ENCODE assay signal across 12 cellular contexts in genomic region chr17:80647746-80648145, GRCh38.
DNase-seq lines count a peak whose midpoint lies in the region; ATAC-seq and TF ChIP-seq lines count a peak whose summit lies in the region.
"Had no signal": no experiment of that assay in that cellular context is flagged by ENCODE, and none has a peak within 500 bp of the region (broad histone marks: within the 10 kb centered on the region; RNA-seq: fewer than 3 reads in every experiment).

No MANE protein-coding gene starts in this region.

- peaks cover 88% of the 10 kb centered on the region for H4K20me1 ChIP-seq in BLaER1

- H3K27me3 ChIP-seq in BLaER1 (no peaks in the 10 kb centered on the region), WERI-Rb-1 (ENCODE audit: insufficient read depth, low read depth, severe bottlenecking) (no peaks in the 10 kb centered on the region)
- H3K27me3 ChIP-seq: heart right ventricle, vagina had no signal

- no peak overlapping the region for H3K9ac ChIP-seq in BLaER1

- H3K4me2 ChIP-seq in BLaER1 = peak overlapping the region; percentile 33

- H3K36me3 ChIP-seq in BLaER1 (peaks cover 44% of the 10 kb centered on the region), WERI-Rb-1 (peaks cover 16% of the 10 kb centered on the region)
- H3K36me3 ChIP-seq: vagina had no signal

- H3K36me3 Mint-ChIP-seq in activated naive CD8-positive, alpha-beta T cell treated with anti-CD3 and anti-CD28 coated beads, Interleukin-2, amount 10 ng/mL, durations not matched to agents 7 days and 5 days = peaks cover 42% of the 10 kb centered on the region

- TF ChIP-seq CTCF in HFF-Myc (IDR thresholded peaks at IDR 0.05; ENCODE audit: low read depth, low read length, missing control alignments) (no peak), WERI-Rb-1 (IDR thresholded peaks at IDR 0.05; ENCODE audit: low read depth, low read length) (no peak)

- peaks cover 47% of the 10 kb centered on the region for H3K4me1 Mint-ChIP-seq in activated naive CD8-positive, alpha-beta T cell treated with anti-CD3 and anti-CD28 coated beads, Interleukin-2, amount 10 ng/mL, durations not matched to agents 7 days and 5 days

- DNase-seq in HFF-Myc (ENCODE audit: extremely low read depth, low read depth) (peak; percentile 59), myocyte (ENCODE audit: low read depth) (peak; percentile 91), NCI-H510A treated with DMSO at 0.1 percent for 48 hours (lab: John Stamatoyannopoulos, UW) (no peak), WERI-Rb-1 (no peak)
- no peak for DNase-seq in activated naive CD8-positive, alpha-beta T cell treated with anti-CD3 and anti-CD28 coated beads, Interleukin-2, amount 10 ng/mL, durations not matched to agents 7 days and 5 days
- DNase-seq: anterior cingulate cortex, heart right ventricle, NCI-H82 had no signal

- H3K4me3 Mint-ChIP-seq in activated naive CD8-positive, alpha-beta T cell treated with anti-CD3 and anti-CD28 coated beads, Interleukin-2, amount 10 ng/mL, durations not matched to agents 7 days and 5 days = peak overlapping the region; percentile 6

- POLR2A ChIA-PET in activated naive CD8-positive, alpha-beta T cell treated with anti-CD3 and anti-CD28 coated beads, Interleukin-2, amount 10 ng/mL, durations not matched to agents 7 days and 5 days (lab: Charles Lee) = interaction anchor here (1.3 kb wide), 1 partner anchor 10 kb away, joined by 5 read pairs; no protein-coding TSS in a partner anchor

- no peak overlapping the region for H3K4me3 ChIP-seq in BLaER1
- H3K4me3 ChIP-seq in HFF-Myc (replicated peaks; ENCODE audit: low read depth, low read length) = no peak overlapping the region
- H3K4me3 ChIP-seq in WERI-Rb-1 (ENCODE audit: low read depth, low read length) = no peak overlapping the region
- H3K4me3 ChIP-seq: heart right ventricle, vagina had no signal

- H3K9me3 ChIP-seq in BLaER1 (peaks cover 11% of the 10 kb centered on the region), WERI-Rb-1 (ENCODE audit: severe bottlenecking) (no peaks in the 10 kb centered on the region)
- H3K9me3 ChIP-seq: heart right ventricle, vagina had no signal

- no peak for ATAC-seq in activated naive CD8-positive, alpha-beta T cell treated with anti-CD3 and anti-CD28 coated beads, Interleukin-2, amount 10 ng/mL, durations not matched to agents 7 days and 5 days (ENCODE audit: low read depth)
- ATAC-seq in HG03175 (IDR thresholded peaks at IDR 0.05; ENCODE audit: unreplicated experiment) (no peak), GM19397 (IDR thresholded peaks at IDR 0.05; ENCODE audit: unreplicated experiment) (no peak)
- ATAC-seq: heart right ventricle had no signal

- H3K27ac ChIP-seq in BLaER1 = no peak overlapping the region
- no peak overlapping the region for H3K27ac ChIP-seq in WERI-Rb-1
- H3K27ac ChIP-seq: heart right ventricle, vagina had no signal

- no peaks in the 10 kb centered on the region for H3K27me3 Mint-ChIP-seq in activated naive CD8-positive, alpha-beta T cell treated with anti-CD3 and anti-CD28 coated beads, Interleukin-2, amount 10 ng/mL, durations not matched to agents 7 days and 5 days

- peaks cover 3% of the 10 kb centered on the region for H3K9me3 Mint-ChIP-seq in activated naive CD8-positive, alpha-beta T cell treated with anti-CD3 and anti-CD28 coated beads, Interleukin-2, amount 10 ng/mL, durations not matched to agents 7 days and 5 days

- H3K4me1 ChIP-seq in BLaER1 = peaks cover 40% of the 10 kb centered on the region

- H3K27ac Mint-ChIP-seq in activated naive CD8-positive, alpha-beta T cell treated with anti-CD3 and anti-CD28 coated beads, Interleukin-2, amount 10 ng/mL, durations not matched to agents 7 days and 5 days = peak overlapping the region; percentile 14

Comparison
In these comparisons a context has a peak if more than half of its experiments do, and no peak if none do; other contexts are left out.
1. DNase-seq: peak in HFF-Myc (single experiment) and myocyte (single experiment); none in activated naive CD8-positive, alpha-beta T cell treated with anti-CD3 and anti-CD28 coated beads, Interleukin-2, amount 10 ng/mL, durations not matched to agents 7 days and 5 days (single experiment), NCI-H510A treated with DMSO at 0.1 percent for 48 hours (single experiment) and WERI-Rb-1 (single experiment).